Comparison of ENCODE assay signal across 11 cellular contexts in genomic region chr18:6741290-6741689, GRCh38. TPM values are rescaled to one million over a fixed set of nuclear protein-coding genes. Genes with fewer than 3 reads are reported as not detected.
A peak's percentile ranks its signal among the peaks of the same experiment; 100 is the strongest.
DNase-seq lines count a peak whose midpoint lies in the region; ATAC-seq and TF ChIP-seq lines count a peak whose summit lies in the region.
"Had no signal": no experiment of that assay in that cellular context is flagged by ENCODE, and none has a peak within 500 bp of the region (broad histone marks: within the 10 kb centered on the region; RNA-seq: fewer than 3 reads in every experiment).

No MANE protein-coding gene starts in this region.

- TF ChIP-seq POLR2A in heart left ventricle (IDR thresholded peaks at IDR 0.05) (no peak), gastrocnemius medialis (IDR thresholded peaks at IDR 0.05) (no peak)

- H3K4me1 ChIP-seq in adipocyte (ENCODE audit: control insufficient read depth, insufficient read depth, low read length): peaks cover 29% of the 10 kb centered on the region
- H3K4me1 ChIP-seq in heart left ventricle: peaks cover 0 to 13% (median 3%) of the 10 kb centered on the region in 12 donors
- peaks cover 24 to 73% of the 10 kb centered on the region in 2 donors for H3K4me1 ChIP-seq in gastrocnemius medialis

- WGBS in heart left ventricle, 4 donors: 32 to 51% (median 37%) methylated on average over 3 of the region's 3 CpGs

- in situ Hi-C loops in gastrocnemius medialis (cut with MboI; ENCODE audit: low sequenced_read_pairs in 4 of 4): no loop called here

- peak overlapping the region; percentile 53 for H3K4me3 ChIP-seq in adipocyte (ENCODE audit: low read length)
- H3K4me3 ChIP-seq in heart left ventricle: no peak overlapping the region
- no peak overlapping the region for H3K4me3 ChIP-seq in gastrocnemius medialis

- peak overlapping the region in 5 of 12 donors; percentile 13 to 70 (median 39) for H3K27ac ChIP-seq in heart left ventricle
- H3K27ac ChIP-seq in gastrocnemius medialis: peak overlapping the region; percentile 80 to 85 (median 82)

- TF ChIP-seq CTCF in heart left ventricle (IDR thresholded peaks at IDR 0.05): no peak
- TF ChIP-seq CTCF in gastrocnemius medialis (IDR thresholded peaks at IDR 0.05 in 4 of 5, conservative IDR thresholded peaks at IDR 0.05 in 1 of 5): no peak

- H3K36me3 ChIP-seq in adipocyte (ENCODE audit: control insufficient read depth, insufficient read depth, low read length, severe bottlenecking): no peaks in the 10 kb centered on the region
- H3K36me3 ChIP-seq in heart left ventricle: no peaks in the 10 kb centered on the region
- H3K36me3 ChIP-seq in gastrocnemius medialis: no peaks in the 10 kb centered on the region

- intact Hi-C loops in heart left ventricle (cut with DNase I): loop anchor here in 1 of 10 donors (10.0 kb wide), 1 partner anchor 144 kb away; no protein-coding TSS in a partner anchor
- intact Hi-C loops in gastrocnemius medialis (cut with DNase I; ENCODE audit: low total_unique reads): loop anchor here (10.0 kb wide), 2 partner anchors 494 to 1874 kb away; partner anchors contain the start of gene LRRC30

- H3K27me3 ChIP-seq in adipocyte (replicated peaks; ENCODE audit: control insufficient read depth, insufficient read depth, low read length) (no peaks in the 10 kb centered on the region), heart left ventricle (no peaks in the 10 kb centered on the region), gastrocnemius medialis (no peaks in the 10 kb centered on the region)

- H3K9me3 ChIP-seq in adipocyte (ENCODE audit: control insufficient read depth, low read length) (no peaks in the 10 kb centered on the region), heart left ventricle (no peaks in the 10 kb centered on the region), gastrocnemius medialis (no peaks in the 10 kb centered on the region)

- DNase-seq in ELR (ENCODE audit: low read depth): peak; percentile 40
- peak; percentile 96 for DNase-seq in adipocyte (ENCODE audit: low read depth)
- peak in 4 of 5 donors; percentile 25 to 42 (median 38) for DNase-seq in heart left ventricle
- peak; percentile 40 to 61 for DNase-seq in gastrocnemius medialis
- DNase-seq in nucleus accumbens (lab: John Stamatoyannopoulos, UW): no peak
- DNase-seq in NCI-H2227 treated with DMSO at 0.1 percent for 48 hours (lab: John Stamatoyannopoulos, UW): no peak
- DNase-seq in cerebellar nuclear complex (lab: John Stamatoyannopoulos, UW): no peak
- DNase-seq: Kasumi-1, naive B cell had no signal

- ATAC-seq in heart left ventricle (peak in 3 of 4 donors; percentile 90 to 97 (median 95)), gastrocnemius medialis (peak; percentile 94 to 96), HG03469 (IDR thresholded peaks at IDR 0.05; ENCODE audit: unreplicated experiment) (no peak)
- ATAC-seq: stimulated activated memory B cell treated with anti-CD40 and anti-IgM and Interleukin-4, amounts not matched to agents 10 μg/mL and 1 μg/mL and 100 μg/mL, for 72 hours had no signal

- peak overlapping the region; percentile 65 for H3K9ac ChIP-seq in adipocyte (ENCODE audit: low read length)

RNA-seq across cellular contexts. Expression of gene ARHGAP28, which starts 11.8 kb away (rescaled TPM):
- total RNA-seq in heart left ventricle (1 to 10 TPM in 8 of 9 donors, under 1 TPM in 1; 0.42 to 7.5 (median 1.8) TPM), gastrocnemius medialis (10 to 100 TPM in 1 of 4 donors, 1 to 10 TPM in 3; 4.6 to 17.9 (median 6.2) TPM)
- polyA plus RNA-seq in heart left ventricle: 1 to 10 TPM in 1 of 2 donors, under 1 TPM in 1; 0.61 to 1.1 TPM

Comparison
In these comparisons a context has a peak if more than half of its experiments do, and no peak if none do; other contexts are left out.
1. DNase-seq: peak in ELR (single experiment), adipocyte (single experiment), heart left ventricle (4 of 5) and gastrocnemius medialis (2 of 2); none in nucleus accumbens (0 of 56), NCI-H2227 treated with DMSO at 0.1 percent for 48 hours (single experiment) and cerebellar nuclear complex (0 of 2).